In the genomic region with DNA sequence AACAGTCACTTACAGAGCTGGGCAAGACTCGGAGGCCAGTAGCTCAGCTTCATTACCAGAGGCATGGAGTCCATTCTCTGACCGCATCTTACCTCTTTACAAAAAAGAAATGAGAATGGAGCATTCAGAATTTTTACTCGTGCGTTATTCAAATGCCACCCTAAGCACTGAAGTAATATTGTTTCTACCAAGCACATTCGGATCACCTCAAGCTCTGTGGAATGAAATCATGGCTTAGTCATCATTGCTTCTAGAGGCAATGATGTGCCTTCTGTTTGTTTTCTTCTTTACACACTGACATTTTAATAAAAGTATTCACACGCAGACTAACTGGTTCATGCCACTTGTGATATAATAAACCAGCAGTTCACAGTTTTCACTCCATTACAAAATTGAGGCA, we compare ENCODE assay signal across 28 cellular contexts.
"Had no signal": no experiment of that assay in that cellular context is flagged by ENCODE, and none has a peak within 500 bp of the region (broad histone marks: within the 10 kb centered on the region; RNA-seq: fewer than 3 reads in every experiment).

No MANE protein-coding gene starts in this region.

- ATAC-seq: activated CD4-positive, CD25-positive, alpha-beta regulatory T cell treated with anti-CD3 and anti-CD28 coated beads, Interleukin-2, amount 50 U/mL, for 24 hours; heart right ventricle; left lung; lower lobe of right lung; mucosa of descending colon; pancreas; stimulated activated naive B cell treated with anti-CD40 and anti-IgM and Interleukin-4, amounts not matched to agents 10 μg/mL and 1 μg/mL and 100 μg/mL, for 72 hours; upper lobe of right lung had no signal

- H3K4me3 ChIP-seq: ascending aorta, cardiac muscle cell, esophagus muscularis mucosa, heart right ventricle, left lung, lower lobe of right lung, mucosa of descending colon, pancreas, prostate gland, sigmoid colon, stomach, thyroid gland, upper lobe of right lung had no signal

- H3K9me3 ChIP-seq: ascending aorta, esophagus muscularis mucosa, heart right ventricle, left lung, lower lobe of right lung, mucosa of descending colon, pancreas, prostate gland, sigmoid colon, stomach, thyroid gland, upper lobe of right lung had no signal

- H3K9me3 Mint-ChIP-seq: endodermal cell; nephron progenitor cell; stimulated activated naive B cell treated with anti-CD40 and anti-IgM and Interleukin-4, amounts not matched to agents 10 μg/mL and 1 μg/mL and 100 μg/mL, for 72 hours had no signal

- H3K27ac ChIP-seq: ascending aorta, cardiac muscle cell, esophagus muscularis mucosa, heart right ventricle, left lung, lower lobe of right lung, pancreas, prostate gland, sigmoid colon, stomach, thyroid gland, upper lobe of right lung, VCaP had no signal

- H3K27me3 ChIP-seq: ascending aorta, cardiac muscle cell, esophagus muscularis mucosa, heart right ventricle, left lung, pancreas, sigmoid colon, stomach, thyroid gland, upper lobe of right lung had no signal

- H3K4me1 Mint-ChIP-seq: nephron progenitor cell had no signal

- H3K36me3 ChIP-seq: prostate gland had no signal

- H3K4me1 ChIP-seq: ascending aorta, heart right ventricle, left lung, lower lobe of right lung, sigmoid colon, thyroid gland, upper lobe of right lung had no signal

- H3K27me3 Mint-ChIP-seq: activated naive CD8-positive, alpha-beta T cell; stimulated activated naive B cell treated with anti-CD40 and anti-IgM and Interleukin-4, amounts not matched to agents 10 μg/mL and 1 μg/mL and 100 μg/mL, for 72 hours had no signal

- H3K4me3 Mint-ChIP-seq: activated naive CD8-positive, alpha-beta T cell; endodermal cell; nephron progenitor cell; stimulated activated naive B cell treated with anti-CD40 and anti-IgM and Interleukin-4, amounts not matched to agents 10 μg/mL and 1 μg/mL and 100 μg/mL, for 72 hours had no signal

- H3K27ac Mint-ChIP-seq: activated naive CD8-positive, alpha-beta T cell; endodermal cell; nephron progenitor cell; stimulated activated naive B cell treated with anti-CD40 and anti-IgM and Interleukin-4, amounts not matched to agents 10 μg/mL and 1 μg/mL and 100 μg/mL, for 72 hours had no signal

- DNase-seq: activated CD4-positive, alpha-beta T cell treated with anti-CD3 and anti-CD28 coated beads for 48 hours; activated CD4-positive, alpha-beta T cell treated with anti-CD3 and anti-CD28 coated beads, Interleukin-2, amount 50 U/mL, for 48 hours; activated CD8-positive, alpha-beta memory T cell treated with anti-CD3 and anti-CD28 coated beads for 24 hours; activated effector memory CD4-positive, alpha-beta T cell treated with Interleukin-2 at 50 U/mL for 16 hours; activated naive CD4-positive, alpha-beta T cell treated with Interleukin-2 at 50 U/mL for 16 hours; cerebellar nuclear complex; cortex of kidney; endodermal cell; foreskin melanocyte; heart right ventricle; left lung; lower lobe of right lung; mucosa of descending colon; nephron progenitor cell; pancreas; sigmoid colon; small intestine; stimulated activated naive B cell treated with anti-CD40 and anti-IgM and Interleukin-4, amounts not matched to agents 10 μg/mL and 1 μg/mL and 100 μg/mL, for 72 hours; stomach; thyroid gland; upper lobe of right lung had no signal
